ENCODE assay signal across 8 cellular contexts in the genomic region with DNA sequence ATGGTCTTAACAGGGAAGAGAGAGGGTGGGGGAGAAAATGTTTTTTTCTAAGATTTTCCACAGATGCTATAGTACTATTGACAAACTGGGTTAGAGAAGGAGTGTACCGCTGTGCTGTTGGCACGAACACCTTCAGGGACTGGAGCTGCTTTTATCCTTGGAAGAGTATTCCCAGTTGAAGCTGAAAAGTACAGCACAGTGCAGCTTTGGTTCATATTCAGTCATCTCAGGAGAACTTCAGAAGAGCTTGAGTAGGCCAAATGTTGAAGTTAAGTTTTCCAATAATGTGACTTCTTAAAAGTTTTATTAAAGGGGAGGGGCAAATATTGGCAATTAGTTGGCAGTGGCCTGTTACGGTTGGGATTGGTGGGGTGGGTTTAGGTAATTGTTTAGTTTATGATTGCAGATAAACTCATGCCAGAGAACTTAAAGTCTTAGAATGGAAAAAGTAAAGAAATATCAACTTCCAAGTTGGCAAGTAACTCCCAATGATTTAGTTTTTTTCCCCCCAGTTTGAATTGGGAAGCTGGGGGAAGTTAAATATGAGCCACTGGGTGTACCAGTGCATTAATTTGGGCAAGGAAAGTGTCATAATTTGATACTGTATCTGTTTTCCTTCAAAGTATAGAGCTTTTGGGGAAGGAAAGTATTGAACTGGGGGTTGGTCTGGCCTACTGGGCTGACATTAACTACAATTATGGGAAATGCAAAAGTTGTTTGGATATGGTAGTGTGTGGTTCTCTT. TPM values are rescaled to one million over a fixed set of nuclear protein-coding genes. Genes with fewer than 3 reads are reported as not detected.
A peak's percentile ranks its signal among the peaks of the same experiment; 100 is the strongest.
DNase-seq lines count a peak whose midpoint lies in the region; ATAC-seq and TF ChIP-seq lines count a peak whose summit lies in the region.

No MANE protein-coding gene starts in this region.

- H3K9me2 ChIP-seq in SU-DHL-6 (replicated peaks; ENCODE audit: insufficient read depth, low read length): no peaks in the 10 kb centered on the region

- peaks cover 7% of the 10 kb centered on the region for H3K4me1 ChIP-seq in iPS-15b (ENCODE audit: control insufficient read depth, insufficient read depth, low read length)
- H3K4me1 ChIP-seq in thoracic aorta (ENCODE audit: control insufficient read depth in 1 of 2, low read depth in 2 of 2): peaks cover 13 to 29% of the 10 kb centered on the region in 2 donors

- peaks cover 74% of the 10 kb centered on the region for H3K36me3 ChIP-seq in SU-DHL-6 (ENCODE audit: low read length)
- H3K36me3 ChIP-seq in iPS-15b (ENCODE audit: control insufficient read depth, insufficient read depth, low read length): peaks cover 55% of the 10 kb centered on the region
- peaks cover 55% of the 10 kb centered on the region for H3K36me3 ChIP-seq in thoracic aorta

- H3K79me2 ChIP-seq in SU-DHL-6 (ENCODE audit: insufficient read depth, low read length): peaks cover 68% of the 10 kb centered on the region

- ATAC-seq in thoracic aorta (ENCODE audit: insufficient number of reproducible peaks, low FRiP score, low read depth): no peak

- H2AFZ ChIP-seq in SU-DHL-6 (ENCODE audit: low read depth, low read length, severe bottlenecking): no peak overlapping the region

- H3K27me3 ChIP-seq in SU-DHL-6 (ENCODE audit: low read length) (no peaks in the 10 kb centered on the region), iPS-15b (ENCODE audit: control insufficient read depth, insufficient read depth, low read length) (no peaks in the 10 kb centered on the region), thoracic aorta (replicated peaks; ENCODE audit: insufficient read depth) (no peaks in the 10 kb centered on the region)

- TF ChIP-seq CTCF in SU-DHL-6 (IDR thresholded peaks at IDR 0.05; ENCODE audit: insufficient read depth, low read length, poor library complexity, severe bottlenecking) (no peak), thoracic aorta (IDR thresholded peaks at IDR 0.05) (no peak)

- H3K9ac ChIP-seq in SU-DHL-6 (ENCODE audit: low read length): peak overlapping the region; percentile 89
- H3K9ac ChIP-seq in iPS-15b (ENCODE audit: low read depth, low read length): peak overlapping the region; percentile 98

- peak overlapping the region; percentile 98 for H3K27ac ChIP-seq in SU-DHL-6 (ENCODE audit: low read depth, low read length)
- H3K27ac ChIP-seq in thoracic aorta: peak overlapping the region; percentile 99

- H3F3A ChIP-seq in SU-DHL-6 (ENCODE audit: insufficient read depth): peaks cover 96% of the 10 kb centered on the region

- peak; percentile 30 for DNase-seq in SIG-M5 treated with dmso at 0.1 percent for 504 hours (lab: John Stamatoyannopoulos, UW; ENCODE audit: unreplicated experiment)
- DNase-seq in SIG-M5 (lab: John Stamatoyannopoulos, UW): no peak
- no peak for DNase-seq in thoracic aorta (ENCODE audit: low spot score)
- no peak for DNase-seq in COLO829 (ENCODE audit: low spot score)
- no peak for DNase-seq in activated CD8-positive, alpha-beta memory T cell treated with anti-CD3 and anti-CD28 coated beads, Interleukin-2, amount 50 U/mL, for 4 hours
- no peak for DNase-seq in germinal center (ENCODE audit: low spot score)

- H3K4me3 ChIP-seq in SU-DHL-6 (ENCODE audit: insufficient read depth, low read length, poor library complexity, severe bottlenecking) (peak overlapping the region; percentile 77), iPS-15b (ENCODE audit: low read depth, low read length) (peak overlapping the region; percentile 91), thoracic aorta (peak overlapping the region; percentile 89)

- no peaks in the 10 kb centered on the region for H3K9me3 ChIP-seq in SU-DHL-6 (ENCODE audit: insufficient read depth, low read length)
- no peaks in the 10 kb centered on the region for H3K9me3 ChIP-seq in iPS-15b (ENCODE audit: control insufficient read depth, insufficient read depth, low read length)
- H3K9me3 ChIP-seq in thoracic aorta: no peaks in the 10 kb centered on the region

- peaks cover 58% of the 10 kb centered on the region for H4K20me1 ChIP-seq in SU-DHL-6 (ENCODE audit: low read depth, low read length)

- H3K4me2 ChIP-seq in SU-DHL-6 (ENCODE audit: low read depth, low read length, poor library complexity, severe bottlenecking): peak overlapping the region; percentile 86

RNA-seq across cellular contexts. Expression of gene MALAT1, which starts 2.9 kb away (rescaled TPM):
- total RNA-seq in thoracic aorta: over 10,000 TPM; 20,776 to 38,952 TPM

RNA-seq across cellular contexts. Expression of gene SCYL1, which starts 23.2 kb away (rescaled TPM):
- 100 to 1,000 TPM in 1 of 2 donors, 10 to 100 TPM in 1; 96.8 to 106 TPM for total RNA-seq in thoracic aorta

RNA-seq across cellular contexts. Expression of gene LTBP3, which starts 56.5 kb away (rescaled TPM):
- 100 to 1,000 TPM; 492 to 512 TPM for total RNA-seq in thoracic aorta
